In genomic region chr17:50145532-50146229, GRCh38 we compare ENCODE assay signal across 1 cellular context.
A peak's percentile ranks its signal among the peaks of the same experiment; 100 is the strongest.
TF ChIP-seq lines count a peak whose summit lies in the region.

No MANE protein-coding gene starts in this region.

TF ChIP-seq in K562, 482 proteins besides CTCF, POLR2A, EP300 and RAD21:
- TF ChIP-seq RBM39 (optimal IDR thresholded peaks at IDR 0.05; ENCODE audit: low read depth, low read length) = no peak
- peak; percentile 11 for TF ChIP-seq RBBP5 (IDR thresholded peaks at IDR 0.05; ENCODE audit: borderline replicate concordance, insufficient read depth, low read length, poor library complexity, severe bottlenecking)
- TF ChIP-seq RBFOX2 (IDR thresholded peaks at IDR 0.05; ENCODE audit: low read depth, low read length) = 0 out of 2 replicates have a peak, but pooled peaks have one; percentile 10
- no peak for TF ChIP-seq PRMT5 (CRISPR knock-in tag; IDR thresholded peaks at IDR 0.05)
TF ChIP-seq in K562: peak in this region for 2.
